ENCODE assay signal across 11 cellular contexts in the genomic region with DNA sequence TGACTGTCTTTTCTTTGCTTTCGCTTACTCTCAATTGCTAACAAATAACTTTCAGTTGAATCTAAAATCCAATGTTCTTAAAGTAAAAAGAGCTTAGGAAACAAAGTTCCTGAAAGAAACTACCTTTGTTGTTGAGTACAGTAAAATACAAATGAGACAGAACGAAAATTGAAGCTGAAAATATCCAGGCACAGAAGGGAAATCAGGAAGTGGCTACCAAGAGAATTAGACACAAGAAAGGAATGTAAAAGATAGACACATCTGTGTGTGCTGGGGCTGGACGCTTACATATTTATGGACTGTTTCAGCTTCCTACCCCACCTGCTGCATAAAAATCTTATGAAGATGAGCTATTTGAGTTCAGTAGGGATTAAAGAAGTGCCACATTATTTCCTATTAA.
A peak's percentile ranks its signal among the peaks of the same experiment; 100 is the strongest.
DNase-seq lines count a peak whose midpoint lies in the region; ATAC-seq, FAIRE-seq and TF ChIP-seq lines count a peak whose summit lies in the region.
"Had no signal": no experiment of that assay in that cellular context is flagged by ENCODE, and none has a peak within 500 bp of the region (broad histone marks: within the 10 kb centered on the region; RNA-seq: fewer than 3 reads in every experiment).

No MANE protein-coding gene starts in this region.

- no peak for TF ChIP-seq CTCF in fibroblast of villous mesenchyme (IDR thresholded peaks at IDR 0.05; ENCODE audit: insufficient read depth, low read depth, low read length)

- H3K27me3 ChIP-seq in skeletal muscle satellite cell (ENCODE audit: control insufficient read depth, insufficient read depth, low read length) = no peaks in the 10 kb centered on the region

- DNase-seq in H54 (ENCODE audit: insufficient read length, low spot score) (no peak), SW480 (ENCODE audit: low spot score) (peak; percentile 22), fibroblast of villous mesenchyme (ENCODE audit: low read depth) (peak; percentile 80), NCI-H1105 (lab: John Stamatoyannopoulos, UW) (no peak), amygdala (lab: John Stamatoyannopoulos, UW) (no peak)
- DNase-seq: activated CD4-positive, alpha-beta T cell treated with anti-CD3 and anti-CD28 coated beads for 36 hours; activated T-cell treated with anti-CD3 and anti-CD28 coated beads, Interleukin-2, amount 50 U/mL, for 4 hours; NCI-H2171 had no signal

- peak; percentile 73 for FAIRE-seq in H54 (lab: Jason Lieb, UNC)

- peaks cover 55% of the 10 kb centered on the region for H3K4me1 ChIP-seq in skeletal muscle satellite cell (ENCODE audit: control insufficient read depth, insufficient read depth, low read length)

- H3K36me3 ChIP-seq in skeletal muscle satellite cell (ENCODE audit: insufficient read depth, low read length) = no peaks in the 10 kb centered on the region

- TF ChIP-seq POLR2A in H54 (IDR thresholded peaks at IDR 0.05; ENCODE audit: low read depth, low read length) = no peak

- no peaks in the 10 kb centered on the region for H3K9me3 ChIP-seq in skeletal muscle satellite cell (replicated peaks; ENCODE audit: low read length)

- ATAC-seq in HG02763 (IDR thresholded peaks at IDR 0.05; ENCODE audit: unreplicated experiment) = no peak
- ATAC-seq: activated CD4-positive, alpha-beta T cell treated with anti-CD3 and anti-CD28 coated beads for 36 hours; activated T-cell treated with anti-CD3 and anti-CD28 coated beads, Interleukin-2, amount 50 U/mL, for 4 hours had no signal

- H3K9ac ChIP-seq in skeletal muscle satellite cell (ENCODE audit: low read depth, low read length) = peak overlapping the region; percentile 62
- H3K9ac ChIP-seq: KMS-11 had no signal

- H3K4me3 ChIP-seq in fibroblast of villous mesenchyme (ENCODE audit: low read depth, low read length) = no peak overlapping the region
- peak overlapping the region; percentile 6 for H3K4me3 ChIP-seq in skeletal muscle satellite cell (ENCODE audit: low read length)

- peak overlapping the region; percentile 54 for H3K4me2 ChIP-seq in skeletal muscle satellite cell (ENCODE audit: low read length)
- H3K4me2 ChIP-seq: KMS-11 had no signal

Comparison
In these comparisons a context has a peak if more than half of its experiments do, and no peak if none do; other contexts are left out.
1. DNase-seq: peak in SW480 (single experiment) and fibroblast of villous mesenchyme (single experiment); none in H54 (single experiment), NCI-H1105 (single experiment) and amygdala (0 of 56).